In genomic region chr5:3104446-3105047, GRCh38 we compare ENCODE assay signal across 16 cellular contexts.
"Had no signal": no experiment of that assay in that cellular context is flagged by ENCODE, and none has a peak within 500 bp of the region (broad histone marks: within the 10 kb centered on the region; RNA-seq: fewer than 3 reads in every experiment).

No MANE protein-coding gene starts in this region.

- H3K9me3 ChIP-seq: body of pancreas, colonic mucosa, pancreas had no signal

- H3K27ac Mint-ChIP-seq: activated B cell treated with CpG ODN at 0.5 μM for 24 hours; activated CD8-positive, alpha-beta T cell treated with anti-CD3 and anti-CD28 coated beads for 36 hours; activated naive CD8-positive, alpha-beta T cell; immature natural killer cell had no signal

- H3K4me1 Mint-ChIP-seq: activated B cell treated with CpG ODN at 0.5 μM for 24 hours, immature natural killer cell had no signal

- H3K4me1 ChIP-seq: body of pancreas, colonic mucosa, foreskin keratinocyte, pancreas had no signal

- ATAC-seq: activated CD8-positive, alpha-beta T cell treated with anti-CD3 and anti-CD28 coated beads for 36 hours; body of pancreas; foreskin keratinocyte; pancreas had no signal

- H3K4me3 Mint-ChIP-seq: activated B cell treated with CpG ODN at 0.5 μM for 24 hours; activated CD8-positive, alpha-beta T cell treated with anti-CD3 and anti-CD28 coated beads for 36 hours; activated naive CD8-positive, alpha-beta T cell; immature natural killer cell had no signal

- H3K4me3 ChIP-seq: body of pancreas, colonic mucosa, pancreas had no signal

- H3K27ac ChIP-seq: body of pancreas, colonic mucosa, foreskin keratinocyte, pancreas had no signal

- DNase-seq: activated B cell treated with CpG ODN at 0.5 μM for 24 hours; activated CD4-positive, alpha-beta T cell treated with anti-CD3 and anti-CD28 coated beads for 48 hours; activated CD8-positive, alpha-beta T cell treated with anti-CD3 and anti-CD28 coated beads for 36 hours; activated gamma-delta T cell treated with Interleukin-2 at 50 U/mL for 16 hours; activated T-cell treated with anti-CD3 and anti-CD28 coated beads, Interleukin-2, amount 50 U/mL, for 48 hours; amygdala; body of pancreas; central memory CD4-positive, alpha-beta T cell; colonic mucosa; effector CD8-positive, alpha-beta T cell; foreskin keratinocyte; immature natural killer cell; pancreas; stimulated activated CD4-positive, alpha-beta T cell treated with anti-CD3 and anti-CD28 coated beads, Interleukin-1b, Interleukin-23, amount 100 ng/mL, for 48 hours; T-helper 2 cell had no signal

- H3K36me3 ChIP-seq: colonic mucosa, pancreas had no signal

- H3K27me3 ChIP-seq: body of pancreas, colonic mucosa, foreskin keratinocyte, pancreas had no signal

- H3K9me3 Mint-ChIP-seq: activated CD8-positive, alpha-beta T cell treated with anti-CD3 and anti-CD28 coated beads for 36 hours had no signal

- H3K36me3 Mint-ChIP-seq: immature natural killer cell had no signal
